In the genomic region with DNA sequence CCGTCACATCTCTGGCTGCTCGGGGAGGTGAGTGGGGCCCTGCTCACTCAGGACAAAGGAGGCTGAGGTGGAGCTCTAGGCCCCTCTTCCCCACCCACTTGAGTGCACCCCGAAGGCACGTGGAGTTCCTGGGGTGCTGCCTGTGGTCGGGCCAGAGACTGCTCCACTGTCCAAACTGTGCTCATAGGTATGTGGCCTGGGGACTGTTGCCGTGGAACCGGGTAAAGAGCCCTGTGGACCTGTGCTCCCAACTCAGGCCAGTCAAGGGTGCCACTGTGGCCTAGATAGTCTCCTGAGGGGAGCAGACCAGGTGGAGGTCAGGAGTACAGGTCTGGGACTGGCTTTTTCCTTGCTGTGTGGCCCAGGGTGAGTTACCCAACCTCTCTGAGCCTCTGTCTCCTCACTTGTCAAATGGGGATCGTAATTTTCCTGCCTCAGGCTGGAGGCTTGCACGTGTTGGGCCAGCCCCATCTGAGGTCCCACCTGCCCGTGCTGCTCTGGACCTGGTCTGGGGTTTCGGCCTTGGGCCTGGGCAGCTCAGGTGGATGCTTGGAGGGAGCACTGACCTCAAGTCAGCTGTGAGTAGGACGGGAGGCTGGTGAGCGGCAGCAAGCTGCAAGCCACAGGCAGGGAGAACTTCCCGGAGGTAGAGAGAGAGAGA, we compare ENCODE assay signal across 1 cellular context.
TF ChIP-seq lines count a peak whose summit lies in the region.

No MANE protein-coding gene starts in this region.

TF ChIP-seq in HepG2, 621 proteins besides CTCF, POLR2A, EP300 and RAD21 (continued from another document):
- TF ChIP-seq SNAPC4 (CRISPR knock-in tag; IDR thresholded peaks at IDR 0.05) (no peak), ZNF800 (CRISPR knock-in tag; IDR thresholded peaks at IDR 0.05) (no peak), ZNF430 (CRISPR knock-in tag; IDR thresholded peaks at IDR 0.05) (no peak), SALL1 (CRISPR knock-in tag; IDR thresholded peaks at IDR 0.05) (no peak), TCF7L2 (IDR thresholded peaks at IDR 0.05; ENCODE audit: low read depth, low read length) (no peak), CHD4 (IDR thresholded peaks at IDR 0.05; ENCODE audit: borderline replicate concordance, low read length) (no peak), EED (CRISPR knock-in tag; IDR thresholded peaks at IDR 0.05) (no peak), HOXA9 (CRISPR knock-in tag; IDR thresholded peaks at IDR 0.05; ENCODE audit: borderline replicate concordance) (no peak), ZNF816 (CRISPR knock-in tag; IDR thresholded peaks at IDR 0.05; ENCODE audit: borderline replicate concordance) (no peak), FUBP1 (CRISPR knock-in tag; IDR thresholded peaks at IDR 0.05; ENCODE audit: borderline replicate concordance) (peak; percentile 97), ZNF280B (CRISPR knock-in tag; IDR thresholded peaks at IDR 0.05; ENCODE audit: borderline replicate concordance) (no peak), ZNF570 (CRISPR knock-in tag; IDR thresholded peaks at IDR 0.05; ENCODE audit: borderline replicate concordance) (no peak), NFYB (CRISPR knock-in tag; IDR thresholded peaks at IDR 0.05) (no peak), ZNF232 (CRISPR knock-in tag; IDR thresholded peaks at IDR 0.05; ENCODE audit: borderline replicate concordance) (no peak), IKZF4 (CRISPR knock-in tag; IDR thresholded peaks at IDR 0.05; ENCODE audit: borderline replicate concordance, low read depth, not compliant biosample characterization) (no peak)
- TF ChIP-seq, protein P1, sequence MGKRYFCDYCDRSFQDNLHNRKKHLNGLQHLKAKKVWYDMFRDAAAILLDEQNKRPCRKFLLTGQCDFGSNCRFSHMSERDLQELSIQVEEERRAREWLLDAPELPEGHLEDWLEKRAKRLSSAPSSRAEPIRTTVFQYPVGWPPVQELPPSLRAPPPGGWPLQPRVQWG (CRISPR knock-in tag; IDR thresholded peaks at IDR 0.05; ENCODE audit: borderline replicate concordance, low read depth) = no peak
- TF ChIP-seq, protein P2, sequence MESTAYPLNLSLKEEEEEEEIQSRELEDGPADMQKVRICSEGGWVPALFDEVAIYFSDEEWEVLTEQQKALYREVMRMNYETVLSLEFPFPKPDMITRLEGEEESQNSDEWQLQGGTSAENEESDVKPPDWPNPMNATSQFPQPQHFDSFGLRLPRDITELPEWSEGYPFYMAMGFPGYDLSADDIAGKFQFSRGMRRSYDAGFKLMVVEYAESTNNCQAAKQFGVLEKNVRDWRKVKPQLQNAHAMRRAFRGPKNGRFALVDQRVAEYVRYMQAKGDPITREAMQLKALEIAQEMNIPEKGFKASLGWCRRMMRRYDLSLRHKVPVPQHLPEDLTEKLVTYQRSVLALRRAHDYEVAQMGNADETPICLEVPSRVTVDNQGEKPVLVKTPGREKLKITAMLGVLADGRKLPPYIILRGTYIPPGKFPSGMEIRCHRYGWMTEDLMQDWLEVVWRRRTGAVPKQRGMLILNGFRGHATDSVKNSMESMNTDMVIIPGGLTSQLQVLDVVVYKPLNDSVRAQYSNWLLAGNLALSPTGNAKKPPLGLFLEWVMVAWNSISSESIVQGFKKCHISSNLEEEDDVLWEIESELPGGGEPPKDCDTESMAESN (CRISPR knock-in tag; conservative IDR thresholded peaks at IDR 0.05) = no peak
